Comparison of ENCODE assay signal across 11 cellular contexts in the genomic region with DNA sequence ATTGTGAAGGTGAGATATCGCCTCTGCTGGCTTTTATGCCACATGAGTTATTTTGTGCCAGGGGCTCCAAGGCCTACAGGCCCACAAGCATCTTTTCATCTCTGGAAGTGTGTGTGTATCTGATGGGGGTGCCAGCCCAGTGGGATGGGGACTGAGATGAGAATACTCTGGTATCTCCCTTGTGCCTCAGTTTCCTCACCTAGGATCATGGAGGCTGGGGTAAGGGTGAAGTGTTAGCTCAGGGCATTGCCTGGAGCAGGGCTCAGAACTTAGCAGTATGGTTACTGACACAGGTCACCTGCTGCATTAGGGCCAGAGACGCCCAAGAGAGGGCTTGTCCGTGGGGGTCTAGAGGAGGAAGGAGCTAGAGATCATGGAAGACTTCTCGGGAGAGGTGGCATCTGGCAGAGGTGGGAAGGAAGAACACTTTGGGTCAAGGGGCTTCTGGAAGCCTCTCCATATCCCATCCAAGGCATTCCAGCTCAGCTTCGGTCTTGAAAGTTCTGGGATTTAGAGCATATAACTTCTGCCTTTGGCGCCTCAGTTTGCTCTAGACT. TPM values are rescaled to one million over a fixed set of nuclear protein-coding genes. Genes with fewer than 3 reads are reported as not detected.
DNase-seq lines count a peak whose midpoint lies in the region; ATAC-seq, FAIRE-seq and TF ChIP-seq lines count a peak whose summit lies in the region.
"Had no signal": no experiment of that assay in that cellular context is flagged by ENCODE, and none has a peak within 500 bp of the region (broad histone marks: within the 10 kb centered on the region; RNA-seq: fewer than 3 reads in every experiment).

No MANE protein-coding gene starts in this region.

- no peaks in the 10 kb centered on the region for H3K9me3 Mint-ChIP-seq in naive B cell

- H3K4me1 ChIP-seq in heart left ventricle = peaks cover 0 to 52% (median 13%) of the 10 kb centered on the region in 12 donors
- peaks cover 0 to 22% of the 10 kb centered on the region in 2 experiments; a peak in 2 of 5 replicates for H3K4me1 ChIP-seq in K562 (replicated peaks in 1 of 2; ENCODE audit: control insufficient read depth in 2 of 2, insufficient read depth in 2 of 2, low read length in 2 of 2)
- peaks cover 18 to 46% (median 31%) of the 10 kb centered on the region in 4 donors for H3K4me1 ChIP-seq in transverse colon

- H3K9me1 ChIP-seq in K562 (ENCODE audit: control insufficient read depth, insufficient read depth, low read length) = no peaks in the 10 kb centered on the region

- in situ Hi-C loops in K562 (cut with MboI) = no loop called here
- in situ Hi-C loops in transverse colon (cut with MboI; ENCODE audit: low pct_ligation_motif_present in 1 of 4, low pct_unique_long_range_greater_than_20kb in 1 of 4, low sequenced_read_pairs in 3 of 4) = no loop called here

- H3K9ac ChIP-seq in K562 (ENCODE audit: insufficient read depth in 1 of 2, low read depth in 2 of 2, low read length in 2 of 2) = no peak overlapping the region

- peak overlapping the region; percentile 62; the same call in 1 of the 2 replicates for H3K4me2 ChIP-seq in K562 (ENCODE audit: insufficient read depth, low read length)

- POLR2A ChIA-PET in K562 (lab: Yijun Ruan, JAX) = interaction anchor here (0.6 kb wide), 1 partner anchor 17 kb away, joined by 3 read pairs; no protein-coding TSS in a partner anchor

- CTCF ChIA-PET in K562 (lab: Yijun Ruan, JAX; ENCODE audit: low intra/inter-chr PET ratio) = no interaction called here

- WGBS in heart left ventricle, 4 donors = 81 to 84% (median 82%) methylated on average over 6 of the region's 6 CpGs
- 6% methylated on average over 6 of the region's 6 CpGs for WGBS in K562 (ENCODE audit: insufficient coverage, low coverage, missing lambda C conversion rate)
- 74% methylated on average over 6 of the region's 6 CpGs; no CpG with 5 or more reads in 1 of the 2 donors for WGBS in transverse colon (ENCODE audit: low coverage in 1 of 2), 2 donors

- no peaks in the 10 kb centered on the region for H3K36me3 Mint-ChIP-seq in naive B cell

- H3K36me3 ChIP-seq in heart left ventricle (no peaks in the 10 kb centered on the region), K562 (ENCODE audit: control insufficient read depth, insufficient read depth, low read length) (no peaks in the 10 kb centered on the region), transverse colon (no peaks in the 10 kb centered on the region)

- H3K27me3 ChIP-seq in heart left ventricle (peaks cover 0 to 42% (median 0%) of the 10 kb centered on the region in 9 donors), K562 (ENCODE audit: control insufficient read depth in 2 of 2, insufficient read depth in 2 of 2, low read length in 2 of 2) (peaks cover 39 to 68% of the 10 kb centered on the region in 2 experiments; a peak in 4 of 5 replicates), transverse colon (peaks cover 16% of the 10 kb centered on the region)

- H3K9me3 ChIP-seq in heart left ventricle = no peaks in the 10 kb centered on the region
- no peaks in the 10 kb centered on the region for H3K9me3 ChIP-seq in K562 (replicated peaks; ENCODE audit: control insufficient read depth, insufficient read depth, low read depth, low read length)
- H3K9me3 ChIP-seq in transverse colon = no peaks in the 10 kb centered on the region

- BruUV-seq in K562 (replicated peaks; lab: Mats Ljungman, UMichigan) = no TSS peak

- ATAC-seq in heart left ventricle (no peak), left ventricle myocardium superior (no peak), K562 (no peak), naive B cell (ENCODE audit: low read depth in 2 of 2) (no peak), GM21526 (IDR thresholded peaks at IDR 0.05; ENCODE audit: low FRiP score, unreplicated experiment) (no peak)

- H3K4me3 ChIP-seq in heart left ventricle = peak overlapping the region in 8 of 12 donors; percentile 59 to 82 (median 68)
- H3K4me3 ChIP-seq in K562 = no peak overlapping the region
- peak overlapping the region in 3 of 4 donors; percentile 53 to 84 (median 84) for H3K4me3 ChIP-seq in transverse colon

- peaks cover 6 to 22% (median 14%) of the 10 kb centered on the region in 3 donors for H3K4me1 Mint-ChIP-seq in naive B cell

- peaks cover 18% of the 10 kb centered on the region for H4K20me1 ChIP-seq in K562 (replicated peaks; ENCODE audit: control insufficient read depth, insufficient read depth, low read length)

- no peak for TF ChIP-seq CTCF in heart left ventricle (IDR thresholded peaks at IDR 0.05)
- TF ChIP-seq CTCF in K562 (IDR thresholded peaks at IDR 0.05 in 2 of 3, conservative IDR thresholded peaks at IDR 0.05 in 1 of 3; ENCODE audit: insufficient read depth in 2 of 3, low read depth in 1 of 3, low read length in 3 of 3) = no peak
- no peak for TF ChIP-seq CTCF in transverse colon (IDR thresholded peaks at IDR 0.05)

- FAIRE-seq in K562 (lab: Jason Lieb, UNC) = no peak
- FAIRE-seq: endothelial cell of umbilical vein had no signal

- peak overlapping the region in 1 of 6 donors; percentile 47 for H3K27ac Mint-ChIP-seq in naive B cell

- TF ChIP-seq RAD21 in K562 (CRISPR knock-in tag; conservative IDR thresholded peaks at IDR 0.05 in 1 of 2, IDR thresholded peaks at IDR 0.05 in 1 of 2) = no peak

- no peak overlapping the region for H2AFZ ChIP-seq in K562 (ENCODE audit: low read depth, low read length)

- intact Hi-C loops in heart left ventricle (cut with DNase I) = no loop called here
- intact Hi-C loops in left ventricle myocardium superior (cut with micrococcal nuclease) = loop anchor here (5.0 kb wide), 1 partner anchor 984 kb away; no protein-coding TSS in a partner anchor
- intact Hi-C loops in K562 (cut with micrococcal nuclease) = no loop called here
- intact Hi-C loops in transverse colon (cut with DNase I; ENCODE audit: low total_unique reads) = no loop called here

- TF ChIP-seq POLR2A in heart left ventricle (IDR thresholded peaks at IDR 0.05) (no peak), K562 (conservative IDR thresholded peaks at IDR 0.05) (no peak), transverse colon (IDR thresholded peaks at IDR 0.05) (no peak)

- H3K4me3 Mint-ChIP-seq in naive B cell = peak overlapping the region; percentile 70 to 87 (median 80)

- DNase-seq in heart left ventricle (peak in 2 of 5 donors; percentile 6 to 9), left ventricle myocardium superior (no peak), K562 (ENCODE audit: extremely low read depth in 1 of 4, low spot score in 3 of 4) (no peak), naive B cell (no peak), transverse colon (no peak), SW 1271 (lab: John Stamatoyannopoulos, UW) (no peak)
- no peak for DNase-seq in stimulated activated CD8-positive, alpha-beta memory T cell treated with anti-CD3 and anti-CD28 coated beads, Interleukin-4, amount 100 ng/mL, for 48 hours

- no peak for TF ChIP-seq EP300 in K562 (IDR thresholded peaks at IDR 0.05; ENCODE audit: low read length)
- TF ChIP-seq EP300 in transverse colon (IDR thresholded peaks at IDR 0.05; ENCODE audit: low read depth) = no peak

- H3K27ac ChIP-seq in heart left ventricle = peak overlapping the region in 6 of 12 donors; percentile 25 to 98 (median 74)
- no peak overlapping the region for H3K27ac ChIP-seq in K562 (ENCODE audit: extremely low read depth, low read depth, low read length)
- peak overlapping the region in 3 of 4 donors; percentile 14 to 90 (median 86) for H3K27ac ChIP-seq in transverse colon
- H3K27ac ChIP-seq: skin epidermis had no signal

- peaks cover 21 to 66% (median 57%) of the 10 kb centered on the region in 3 donors for H3K27me3 Mint-ChIP-seq in naive B cell

- no peaks in the 10 kb centered on the region for H3K79me2 ChIP-seq in K562 (ENCODE audit: control insufficient read depth, insufficient read depth, low read length)

RNA-seq across cellular contexts. Expression of gene WNK2, which starts 0.8 kb away (rescaled TPM):
- total RNA-seq in heart left ventricle (100 to 1,000 TPM; 107 to 206 (median 129) TPM), left ventricle myocardium superior (250 TPM), K562 (2014; rRNA removed) (0.64 and 1.9 TPM in 2 replicates), K562 (2014; rRNA removed; fragmentation: Illumina TruSeq; extraction: Trizol) (0.36 and 0.41 TPM in 2 replicates), K562 (2015; rRNA removed; fragmentation: Illumina TruSeq; extraction: Trizol) (0.40 and 0.60 TPM in 2 replicates), K562 (2021) (3.3 TPM in 2 replicates), transverse colon (100 to 1,000 TPM; 133 to 618 (median 157) TPM)
- polyA plus RNA-seq in heart left ventricle (10 to 100 TPM; 29.4 to 97.5 TPM), K562 (2011; rRNA removed) (0.28 and 0.45 TPM in 2 replicates), K562 (2014; fragmentation: Illumina TruSeq; extraction: Trizol) (0.73 and 1.7 TPM in 2 replicates), K562 (2014; fragmentation: Nextera tagmentation; extraction: Ambion mirVana) (not detected), K562 (2014; rRNA removed) (1.4 and 1.8 TPM in 2 replicates), naive B cell (ENCODE audit: low read depth in 6 of 6) (not detected)
- total RNA-seq in K562 (2011; cell fraction: chromatin; rRNA removed; ENCODE audit: low replicate concordance) = 5.1 and 9.4 TPM in 2 replicates
- total RNA-seq in K562 (2011; cell fraction: nucleolus; rRNA removed) = 1.5 and 1.6 TPM in 2 replicates
- 4.0 and 4.5 TPM in 2 replicates for total RNA-seq in K562 (2011; cell fraction: nucleoplasm; rRNA removed)
- 0.15 and 0.75 TPM in 2 replicates for polyA plus RNA-seq in K562 (2011; cell fraction: cytosol; rRNA removed)
- polyA plus RNA-seq in K562 (2011; cell fraction: nucleus; rRNA removed) = 0.73 and 2.4 TPM in 2 replicates
- 1.9 and 2.2 TPM in 2 replicates for polyA plus RNA-seq in K562 (2012)
- 0.27 and 0.77 TPM in 2 replicates for polyA minus RNA-seq in K562 (2011; rRNA and poly(A)+ RNA removed)
- polyA minus RNA-seq in K562 (2011; cell fraction: cytosol; rRNA and poly(A)+ RNA removed) = 0.67 TPM in 1 of 2 replicates, not detected in the other
- polyA minus RNA-seq in K562 (2011; cell fraction: nucleus; rRNA and poly(A)+ RNA removed) = 0.89 and 1.2 TPM in 2 replicates
- total RNA-seq: endothelial cell of umbilical vein, RPMI7951 had no signal
- polyA plus RNA-seq: endothelial cell of umbilical vein had no signal

RNA-seq across cellular contexts. Expression of gene NINJ1, which starts 49.1 kb away (rescaled TPM):
- total RNA-seq in heart left ventricle (10 to 100 TPM; 42.2 to 96.1 (median 56.3) TPM), left ventricle myocardium superior (46.8 TPM), K562 (2014; rRNA removed) (8.2 and 14.7 TPM in 2 replicates), K562 (2014; rRNA removed; fragmentation: Illumina TruSeq; extraction: Trizol) (0.77 and 1.9 TPM in 2 replicates), K562 (2015; rRNA removed; fragmentation: Illumina TruSeq; extraction: Trizol) (4.8 and 4.9 TPM in 2 replicates), K562 (2021) (8.3 and 8.4 TPM in 2 replicates), transverse colon (10 to 100 TPM; 29.5 to 67.7 (median 38.5) TPM)
- polyA plus RNA-seq in heart left ventricle (10 to 100 TPM; 52.0 to 52.9 TPM), K562 (2011; rRNA removed) (3.2 and 5.8 TPM in 2 replicates), K562 (2014; fragmentation: Illumina TruSeq; extraction: Trizol) (7.6 and 10.8 TPM in 2 replicates), K562 (2014; fragmentation: Nextera tagmentation; extraction: Ambion mirVana) (under 1 TPM; 0.13 to 0.94 TPM), K562 (2014; rRNA removed) (8.4 and 10.7 TPM in 2 replicates), naive B cell (ENCODE audit: low read depth in 6 of 6) (10 to 100 TPM in 1 of 6 donors, 1 to 10 TPM in 5; 4.3 to 14.2 (median 7.1) TPM)
- 3.9 and 9.8 TPM in 2 replicates for total RNA-seq in K562 (2011; cell fraction: chromatin; rRNA removed; ENCODE audit: low replicate concordance)
- 5.9 and 7.5 TPM in 2 replicates for total RNA-seq in K562 (2011; cell fraction: nucleolus; rRNA removed)
- total RNA-seq in K562 (2011; cell fraction: nucleoplasm; rRNA removed) = 6.2 and 9.3 TPM in 2 replicates
- polyA plus RNA-seq in K562 (2011; cell fraction: cytosol; rRNA removed) = 9.7 and 20.4 TPM in 2 replicates
- 4.3 and 6.6 TPM in 2 replicates for polyA plus RNA-seq in K562 (2011; cell fraction: nucleus; rRNA removed)
- 9.7 and 34.7 TPM in 2 replicates for polyA plus RNA-seq in K562 (2012)
- polyA minus RNA-seq in K562 (2011; rRNA and poly(A)+ RNA removed) = 1.6 and 2.2 TPM in 2 replicates
- 2.9 and 7.1 TPM in 2 replicates for polyA minus RNA-seq in K562 (2011; cell fraction: cytosol; rRNA and poly(A)+ RNA removed)
- polyA minus RNA-seq in K562 (2011; cell fraction: nucleus; rRNA and poly(A)+ RNA removed) = 3.5 and 6.0 TPM in 2 replicates

Comparison
In these comparisons a context has a peak if more than half of its experiments do, and no peak if none do; other contexts are left out.
1. RNA of gene WNK2, which starts 0.8 kb away (total RNA-seq): 250 TPM in left ventricle myocardium superior (single experiment), 133 to 618 TPM in transverse colon and 107 to 206 TPM in heart left ventricle; 0.36 to 9.4 TPM in K562; every median in the first group is over 10 times any median in the second.